In the genomic region with DNA sequence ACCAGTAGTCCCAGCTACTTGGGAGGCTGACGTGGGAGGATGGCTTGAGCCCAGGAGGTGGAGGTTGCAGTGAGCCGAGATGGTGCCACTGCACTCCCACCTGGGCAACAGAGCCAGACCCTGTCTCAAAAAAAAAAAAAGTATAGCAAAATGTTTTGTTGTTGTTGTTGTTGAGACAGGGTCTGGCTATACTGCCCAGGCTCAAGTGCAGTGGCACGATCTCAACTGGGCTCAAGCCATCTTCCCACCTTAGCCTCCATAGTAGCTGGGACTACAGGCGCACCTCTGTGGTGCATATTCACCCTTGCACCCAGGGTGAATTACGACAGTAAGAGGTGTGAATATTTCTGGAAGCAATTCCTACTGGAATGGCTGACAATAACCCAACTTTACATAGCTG, we compare ENCODE assay signal across 7 cellular contexts.
"Had no signal": no experiment of that assay in that cellular context is flagged by ENCODE, and none has a peak within 500 bp of the region (broad histone marks: within the 10 kb centered on the region; RNA-seq: fewer than 3 reads in every experiment).

No MANE protein-coding gene starts in this region.

- H3K36me3 Mint-ChIP-seq: IgD-negative memory B cell had no signal

- H3K4me2 ChIP-seq: KMS-11 had no signal

- H3K27ac ChIP-seq: HL-60, KMS-11 had no signal

- H3K27ac Mint-ChIP-seq: IgD-negative memory B cell had no signal

- H3K9ac ChIP-seq: KMS-11 had no signal

- FAIRE-seq: HTR-8/SVneo had no signal

- DNase-seq: IMR-90, KBM-7, KG1 had no signal
